Comparison of ENCODE assay signal across 8 cellular contexts in genomic region chr13:41132512-41133152, GRCh38. TPM values are rescaled to one million over a fixed set of nuclear protein-coding genes. Genes with fewer than 3 reads are reported as not detected.
DNase-seq lines count a peak whose midpoint lies in the region; ATAC-seq, FAIRE-seq and TF ChIP-seq lines count a peak whose summit lies in the region.

TSS of gene KBTBD6 (minus strand) at chr13:41132802. CDS start at chr13:41132511, 291 bp downstream.

- ATAC-seq in GM19023 (IDR thresholded peaks at IDR 0.05; ENCODE audit: unreplicated experiment) (peak; percentile 98), HG03196 (IDR thresholded peaks at IDR 0.05; ENCODE audit: unreplicated experiment) (peak; percentile 93), activated B cell treated with CpG ODN at 0.5 μM for 24 hours (ENCODE audit: low read depth) (peak; percentile 97)

- H3K36me3 ChIP-seq in small intestine (ENCODE audit: control insufficient read depth in 2 of 2, insufficient read depth in 2 of 2, low read length in 2 of 2) = no peaks in the 10 kb centered on the region

- CTCF ChIA-PET in activated B cell treated with CpG ODN at 0.5 μM for 24 hours (lab: Charles Lee) = no interaction called here

- H3K4me1 ChIP-seq in small intestine (ENCODE audit: control insufficient read depth in 2 of 2, insufficient read depth in 1 of 2, low read depth in 1 of 2, low read length in 1 of 2) = peaks cover 3 to 12% of the 10 kb centered on the region in 2 donors

- peak within 1 kb of the TSS; percentile 85 for H3K4me3 ChIP-seq in AG09309 (ENCODE audit: control insufficient read depth, low read depth, low read length)
- peak within 1 kb of the TSS; percentile 38 to 66 for H3K4me3 ChIP-seq in small intestine (ENCODE audit: low read depth in 1 of 2, low read length in 2 of 2)

- TF ChIP-seq CTCF in AG09309 (IDR thresholded peaks at IDR 0.05; ENCODE audit: control insufficient read depth, insufficient read depth, low read depth, low read length, missing control alignments) = no peak
- TF ChIP-seq CTCF in activated B cell treated with CpG ODN at 0.5 μM for 24 hours (IDR thresholded peaks at IDR 0.05) = no peak

- peak; percentile 33 for FAIRE-seq in small intestine (lab: Jason Lieb, UNC)

- intact Hi-C loops in activated B cell treated with CpG ODN at 0.5 μM for 24 hours (cut with micrococcal nuclease) = loop anchor here (1.0 to 5.0 kb wide), 11 partner anchors 55 to 1477 kb away; partner anchors contain the start of genes COG6, KBTBD7, MTRF1 and NAA16

- no peaks in the 10 kb centered on the region for H3K9me3 ChIP-seq in small intestine (ENCODE audit: control insufficient read depth, low read depth)

- H3K27me3 Mint-ChIP-seq in activated B cell treated with CpG ODN at 0.5 μM for 24 hours = no peaks in the 10 kb centered on the region

- DNase-seq in AG09309 (ENCODE audit: low read depth) (peak; percentile 94), NCI-H226 (peak; percentile 99), activated B cell treated with CpG ODN at 0.5 μM for 24 hours (peak; percentile 83), caudate nucleus (lab: John Stamatoyannopoulos, UW) (peak; percentile 65 to 99 (median 95)), iPS-NIHi7 (ENCODE audit: extremely low spot score) (peak; percentile 94), small intestine (peak; percentile 98)

- H3K4me1 Mint-ChIP-seq in activated B cell treated with CpG ODN at 0.5 μM for 24 hours = peaks cover 47% of the 10 kb centered on the region

- H3K36me3 Mint-ChIP-seq in activated B cell treated with CpG ODN at 0.5 μM for 24 hours (ENCODE audit: low read depth) = peaks cover 7% of the 10 kb centered on the region

- H3K27ac ChIP-seq in caudate nucleus (ENCODE audit: low read depth, low read length) (peak within 1 kb of the TSS; percentile 90), small intestine (ENCODE audit: low read depth in 1 of 2, low read length in 1 of 2) (peak within 1 kb of the TSS; percentile 39 to 65)

- WGBS in small intestine, 3 donors = 0% methylated on average over 39 to 45 of the region's 45 CpGs

- peak within 1 kb of the TSS; percentile 98 for H3K4me3 Mint-ChIP-seq in activated B cell treated with CpG ODN at 0.5 μM for 24 hours

- peak within 1 kb of the TSS; percentile 91 for H3K27ac Mint-ChIP-seq in activated B cell treated with CpG ODN at 0.5 μM for 24 hours

- no peaks in the 10 kb centered on the region for H3K27me3 ChIP-seq in small intestine (ENCODE audit: control insufficient read depth in 2 of 2, insufficient read depth in 2 of 2, low read length in 2 of 2)

- POLR2A ChIA-PET in activated B cell treated with CpG ODN at 0.5 μM for 24 hours (lab: Charles Lee) = interaction anchor here (0.6 to 1.6 kb wide), 3 partner anchors 38 to 211 kb away, joined by 3 to 7 read pairs (median 3); partner anchors contain the start of gene KBTBD7

- H3K9me3 Mint-ChIP-seq in activated B cell treated with CpG ODN at 0.5 μM for 24 hours = no peaks in the 10 kb centered on the region

RNA-seq across cellular contexts. Expression of gene KBTBD6, which starts in this region (rescaled TPM):
- 5.1 and 6.0 TPM in 2 replicates for total RNA-seq in activated B cell treated with CpG ODN at 0.5 μM for 24 hours
- 1 to 10 TPM in 1 of 3 donors, under 1 TPM in 2; 0.81 to 3.4 (median 0.89) TPM for polyA plus RNA-seq in small intestine

Comparison
In these comparisons a context has a peak if more than half of its experiments do, and no peak if none do; other contexts are left out.
1. Peak in every context shown above with its lines: DNase-seq, ATAC-seq, H3K4me3 ChIP-seq and H3K27ac ChIP-seq.